In the genomic region with DNA sequence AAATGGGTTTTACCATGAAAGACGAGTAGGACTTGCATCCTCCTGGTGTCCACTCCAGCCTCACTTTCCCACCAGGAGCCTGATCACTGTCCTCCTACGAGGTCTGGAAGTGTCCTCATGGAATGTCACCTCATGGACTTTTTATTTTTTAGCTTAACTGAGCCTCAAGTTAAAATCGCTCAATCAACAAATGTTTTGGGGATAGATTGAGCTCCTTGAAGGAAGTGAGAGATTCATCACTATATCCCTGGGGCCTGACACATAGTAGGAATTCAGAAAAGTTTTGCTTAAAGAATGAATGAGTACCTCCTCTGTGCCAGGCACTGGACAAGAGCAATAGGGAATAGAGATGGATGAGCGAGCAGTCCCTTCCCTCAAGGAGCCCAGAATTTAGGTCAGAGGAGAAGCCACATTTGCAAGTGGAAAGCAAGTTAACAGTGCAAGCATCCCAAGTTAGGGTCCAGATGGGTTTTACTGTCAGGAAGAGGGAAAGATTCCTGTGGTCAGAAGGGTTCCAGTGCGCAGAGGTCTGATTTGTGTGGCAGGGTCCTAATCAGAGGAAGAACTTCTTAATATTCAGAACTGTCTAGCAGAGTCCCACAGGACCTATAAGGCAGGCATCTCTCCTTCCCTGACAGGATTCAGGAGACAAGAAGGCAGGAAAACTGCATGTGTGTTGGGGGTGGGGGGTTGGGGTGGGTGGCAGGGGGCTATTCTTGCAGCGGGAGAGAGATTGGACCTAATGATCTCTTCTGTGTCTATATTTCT, we compare ENCODE assay signal across 1 cellular context.
TF ChIP-seq lines count a peak whose summit lies in the region.

No MANE protein-coding gene starts in this region.

TF ChIP-seq in H1, 55 proteins besides CTCF, POLR2A, EP300 and RAD21 (continued from another document):
- TF ChIP-seq GTF2F1 (IDR thresholded peaks at IDR 0.05; ENCODE audit: borderline replicate concordance, low read depth, low read length), result no peak
- TF ChIP-seq NANOG (IDR thresholded peaks at IDR 0.05; ENCODE audit: insufficient read depth, low read depth, low read length, poor library complexity, severe bottlenecking), result no peak
- no peak for TF ChIP-seq RBBP5 (IDR thresholded peaks at IDR 0.05; ENCODE audit: borderline replicate concordance, low read depth, low read length)
